Comparison of ENCODE assay signal across 9 cellular contexts in the genomic region with DNA sequence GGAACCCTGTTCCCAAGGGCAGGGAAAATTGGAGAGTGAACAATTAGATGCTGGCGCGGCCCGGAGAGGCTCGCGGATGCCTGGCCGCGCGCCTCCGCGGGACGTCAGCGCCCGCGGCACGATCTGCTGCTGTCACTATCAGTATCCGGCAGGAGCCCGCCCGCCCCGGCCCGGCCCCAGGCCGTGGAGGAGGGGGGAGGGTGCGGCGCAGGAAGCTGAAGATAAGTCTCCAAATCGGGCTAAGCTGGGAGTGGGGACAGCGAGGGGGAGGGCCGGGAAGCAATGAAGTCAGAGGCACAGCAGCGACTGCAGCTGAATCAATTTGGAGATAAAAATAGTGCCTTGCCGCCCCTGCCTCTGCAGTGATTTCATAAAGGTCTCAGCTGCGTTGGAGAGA.
DNase-seq lines count a peak whose midpoint lies in the region; ATAC-seq and TF ChIP-seq lines count a peak whose summit lies in the region.
"Had no signal": no experiment of that assay in that cellular context is flagged by ENCODE, and none has a peak within 500 bp of the region (broad histone marks: within the 10 kb centered on the region; RNA-seq: fewer than 3 reads in every experiment).

No MANE protein-coding gene starts in this region.

- H3K4me1 Mint-ChIP-seq in HFFc6 (ENCODE audit: low read depth) (peaks cover 13% of the 10 kb centered on the region; the same call in 1 of the 2 replicates), brain (peaks cover 56% of the 10 kb centered on the region)

- no peak for DNase-seq in AG09309 (ENCODE audit: low read depth)
- DNase-seq in HFFc6: peak; percentile 3
- DNase-seq in UCSD-AML1 (lab: John Stamatoyannopoulos, UW; ENCODE audit: unreplicated experiment): peak; percentile 66
- no peak for DNase-seq in iPS DF 6.9 (ENCODE audit: low read depth, low spot score)
- no peak for DNase-seq in retinal pigment epithelial cell (ENCODE audit: low read depth)
- DNase-seq in NOMO-1 (lab: John Stamatoyannopoulos, UW; ENCODE audit: unreplicated experiment in 2 of 2): no peak

- H3K27ac Mint-ChIP-seq in HFFc6 (no peak overlapping the region), brain (peak overlapping the region; percentile 53 to 99 (median 95))

- H3K27ac ChIP-seq in iPS DF 6.9 (ENCODE audit: low read length): no peak overlapping the region
- H3K27ac ChIP-seq: neutrophil had no signal

- H3K36me3 Mint-ChIP-seq in HFFc6 (ENCODE audit: low read depth) (no peaks in the 10 kb centered on the region), brain (no peaks in the 10 kb centered on the region)

- WGBS in iPS DF 6.9 (ENCODE audit: insufficient coverage, insufficient read length): no CpG with 5 or more reads among the region's 29 CpGs

- H3K27me3 Mint-ChIP-seq in HFFc6 (ENCODE audit: insufficient read depth) (peaks cover 11% of the 10 kb centered on the region), brain (no peaks in the 10 kb centered on the region)

- H3K4me3 Mint-ChIP-seq in HFFc6 (peak overlapping the region; percentile 82), brain (peak overlapping the region; percentile 83 to 87 (median 85))

- H3K27me3 ChIP-seq in iPS DF 6.9 (ENCODE audit: control insufficient read depth, insufficient read depth, low read length): peaks cover 1% of the 10 kb centered on the region; the same call in 1 of the 2 replicates

- TF ChIP-seq CTCF in AG09309 (IDR thresholded peaks at IDR 0.05; ENCODE audit: control insufficient read depth, insufficient read depth, low read depth, low read length, missing control alignments) (no peak), HFFc6 (IDR thresholded peaks at IDR 0.05) (no peak), brain (conservative IDR thresholded peaks at IDR 0.05) (no peak), retinal pigment epithelial cell (conservative IDR thresholded peaks at IDR 0.05; ENCODE audit: low read depth, low read length) (no peak)

- no peaks in the 10 kb centered on the region for H3K36me3 ChIP-seq in iPS DF 6.9 (ENCODE audit: control insufficient read depth, insufficient read depth, low read length)
- H3K36me3 ChIP-seq: neutrophil had no signal

- H3K9me3 ChIP-seq in iPS DF 6.9 (ENCODE audit: control insufficient read depth, insufficient read depth, low read length): no peaks in the 10 kb centered on the region
- H3K9me3 ChIP-seq: neutrophil had no signal

- H3K4me3 ChIP-seq in AG09309 (ENCODE audit: control insufficient read depth, low read depth, low read length): peak overlapping the region; percentile 50
- peak overlapping the region; percentile 36; the same call in 1 of the 2 replicates for H3K4me3 ChIP-seq in iPS DF 6.9 (ENCODE audit: low read length)
- H3K4me3 ChIP-seq in retinal pigment epithelial cell (ENCODE audit: low read length): peak overlapping the region; percentile 50

- no peak for ATAC-seq in GM18870 (IDR thresholded peaks at IDR 0.05; ENCODE audit: unreplicated experiment)

- no peaks in the 10 kb centered on the region for H3K4me1 ChIP-seq in iPS DF 6.9 (ENCODE audit: control insufficient read depth, insufficient read depth, low read length)

- no peaks in the 10 kb centered on the region for H3K9me3 Mint-ChIP-seq in HFFc6
- H3K9me3 Mint-ChIP-seq in brain: no peaks in the 10 kb centered on the region

Comparison
In these comparisons a context has a peak if more than half of its experiments do, and no peak if none do; other contexts are left out.
1. DNase-seq: peak in HFFc6 (single experiment) and UCSD-AML1 (single experiment); none in AG09309 (single experiment), iPS DF 6.9 (single experiment), retinal pigment epithelial cell (single experiment) and NOMO-1 (0 of 2).
2. Peak in every context shown above with its lines, with median percentiles within 50 percentile points of each other: H3K4me3 ChIP-seq.